9 cellular contexts compared by ENCODE assay signal in genomic region chr22:37300551-37301017, GRCh38. TPM values are rescaled to one million over a fixed set of nuclear protein-coding genes. Genes with fewer than 3 reads are reported as not detected.
DNase-seq lines count a peak whose midpoint lies in the region; ATAC-seq, FAIRE-seq and TF ChIP-seq lines count a peak whose summit lies in the region.
"Had no signal": no experiment of that assay in that cellular context is flagged by ENCODE, and none has a peak within 500 bp of the region (broad histone marks: within the 10 kb centered on the region; RNA-seq: fewer than 3 reads in every experiment).

No MANE protein-coding gene starts in this region.

- WGBS in IMR-90 (ENCODE audit: extremely low coverage in 2 of 2, insufficient read length in 1 of 2), 2 experiments, result no CpG with 5 or more reads among the region's 19 CpGs
- WGBS in GM12878 (ENCODE audit: insufficient coverage, insufficient replicate concordance, low lambda C conversion rate, missing lambda C conversion rate), result 56% methylated on average over 19 of the region's 19 CpGs

- dilution Hi-C loops in IMR-90 (cut with HindIII; ENCODE audit: low sequenced_read_pairs, unreplicated experiment), result no loop called here

- DNase-seq in IMR-90 (no peak), T-helper 9 cell (peak; percentile 40), GM12878 (ENCODE audit: low read depth, low spot score) (no peak), NCI-H2107 treated with DMSO at 0.1 percent for 48 hours (lab: John Stamatoyannopoulos, UW; ENCODE audit: unreplicated experiment) (no peak), islet precursor cell (no peak), PC-9 (no peak)
- DNase-seq in stimulated activated effector memory CD8-positive, alpha-beta T cell treated with anti-CD3 and anti-CD28 coated beads, Interleukin-12 subunit alpha, Interleukin-12 subunit beta, amount 100 ng/mL, for 72 hours (ENCODE audit: low spot score in 2 of 2), result peak in 1 of 2 donors; percentile 63

- no peak for FAIRE-seq in GM12878 (lab: Jason Lieb, UNC)
- FAIRE-seq: TTC549 had no signal

- H3F3A ChIP-seq in PC-9 (ENCODE audit: insufficient read depth, low read depth), result peaks cover 7% of the 10 kb centered on the region; the same call in 1 of the 2 replicates

- H4K5ac ChIP-seq in IMR-90 (ENCODE audit: low read depth, low read length), result no peak overlapping the region

- H3K9ac ChIP-seq in IMR-90 (ENCODE audit: low read depth, low read length) (no peak overlapping the region), GM12878 (ENCODE audit: control insufficient read depth, insufficient read depth, low read length) (0 out of 2 replicates have a peak overlapping the region, but pooled peaks have one; percentile 5)

- SMC1A ChIA-PET in GM12878 (lab: Charles Lee; ENCODE audit: uncharacterized antibody, unreplicated experiment), result no interaction called here

- no peak for TF ChIP-seq POLR2A in IMR-90 (IDR thresholded peaks at IDR 0.05; ENCODE audit: low read depth, low read length)
- 0 out of 2 replicates have a peak, but pooled peaks have one; percentile 27 for TF ChIP-seq POLR2A in GM12878 (IDR thresholded peaks at IDR 0.05; ENCODE audit: low read depth, low read length)

- H3K18ac ChIP-seq in IMR-90 (ENCODE audit: low read depth, low read length), result no peak overlapping the region

- RAD21 ChIA-PET in GM12878 (lab: Charles Lee; ENCODE audit: unreplicated experiment), result interaction anchor here (1.7 kb wide), 1 partner anchor 18 kb away, joined by 3 read pairs; the partner anchor contains the start of gene CYTH4

- H3K4me1 ChIP-seq in IMR-90 (ENCODE audit: control insufficient read depth, insufficient read depth, low read length), result peaks cover 22% of the 10 kb centered on the region
- peaks cover 14% of the 10 kb centered on the region for H3K4me1 ChIP-seq in GM12878 (ENCODE audit: control insufficient read depth, insufficient read depth, low read length)
- H3K4me1 ChIP-seq in PC-9 (replicated peaks; ENCODE audit: insufficient read depth), result peaks cover 20% of the 10 kb centered on the region
- H3K4me1 ChIP-seq: prostate gland had no signal

- no peak for ATAC-seq in IMR-90 (ENCODE audit: low read depth)
- no peak for ATAC-seq in GM12878
- peak; percentile 19 for ATAC-seq in stimulated activated effector memory CD8-positive, alpha-beta T cell treated with anti-CD3 and anti-CD28 coated beads, Interleukin-12 subunit alpha, Interleukin-12 subunit beta, amount 100 ng/mL, for 72 hours

- no peak overlapping the region for H3K14ac ChIP-seq in IMR-90 (replicated peaks; ENCODE audit: low read depth, low read length)

- no peak overlapping the region for H2BK20ac ChIP-seq in IMR-90 (ENCODE audit: low read depth, low read length)

- H3K4me3 ChIP-seq in IMR-90 (ENCODE audit: insufficient read depth, low read depth, low read length) (no peak overlapping the region), GM12878 (no peak overlapping the region), PC-9 (no peak overlapping the region)
- H3K4me3 ChIP-seq: prostate gland had no signal

- no peak for TF ChIP-seq EP300 in GM12878 (IDR thresholded peaks at IDR 0.05; ENCODE audit: borderline replicate concordance in 1 of 2, control insufficient read depth in 1 of 2, low read depth in 2 of 2, low read length in 2 of 2)

- TF ChIP-seq CTCF in IMR-90 (conservative IDR thresholded peaks at IDR 0.05; ENCODE audit: low read depth, low read length) (no peak), GM12878 (IDR thresholded peaks at IDR 0.05 in 2 of 3, conservative IDR thresholded peaks at IDR 0.05 in 1 of 3; ENCODE audit: control insufficient read depth in 2 of 3, extremely low read depth in 1 of 3, insufficient read depth in 1 of 3, low read depth in 3 of 3, low read length in 3 of 3) (no peak), PC-9 (conservative IDR thresholded peaks at IDR 0.05) (no peak)

- in situ Hi-C loops in IMR-90 (cut with MboI; ENCODE audit: low sequenced_read_pairs) (no loop called here), GM12878 (cut with MboI) (no loop called here)

- H4K8ac ChIP-seq in IMR-90 (ENCODE audit: low read depth in 2 of 2, low read length in 2 of 2), result no peak overlapping the region

- POLR2A ChIA-PET in IMR-90 (lab: Charles Lee; ENCODE audit: unreplicated experiment) (no interaction called here), GM12878 (lab: Charles Lee) (no interaction called here), PC-9 (lab: Charles Lee; ENCODE audit: unreplicated experiment) (no interaction called here)

- BruUV-seq in IMR-90 (replicated peaks; lab: Mats Ljungman, UMichigan), result no TSS peak
- no TSS peak for BruUV-seq in GM12878 (replicated peaks; lab: Mats Ljungman, UMichigan)
- no TSS peak for BruUV-seq in PC-9 (replicated peaks; lab: Mats Ljungman, UMichigan)

- H3K9me3 ChIP-seq in IMR-90 (ENCODE audit: control insufficient read depth, insufficient read depth, low read length) (no peaks in the 10 kb centered on the region), GM12878 (replicated peaks; ENCODE audit: control insufficient read depth, insufficient read depth, low read length) (no peaks in the 10 kb centered on the region), PC-9 (ENCODE audit: insufficient read depth, low read depth) (no peaks in the 10 kb centered on the region)
- H3K9me3 ChIP-seq: prostate gland had no signal

- no peaks in the 10 kb centered on the region for H3K79me2 ChIP-seq in GM12878 (ENCODE audit: control insufficient read depth, insufficient read depth, low read length)
- H3K79me2 ChIP-seq in PC-9 (ENCODE audit: low read depth), result no peaks in the 10 kb centered on the region

- H3K27ac Mint-ChIP-seq in stimulated activated effector memory CD8-positive, alpha-beta T cell treated with anti-CD3 and anti-CD28 coated beads, Interleukin-12 subunit alpha, Interleukin-12 subunit beta, amount 100 ng/mL, for 72 hours, result peak overlapping the region; percentile 92

- H3K9me3 Mint-ChIP-seq in stimulated activated effector memory CD8-positive, alpha-beta T cell treated with anti-CD3 and anti-CD28 coated beads, Interleukin-12 subunit alpha, Interleukin-12 subunit beta, amount 100 ng/mL, for 72 hours, result no peaks in the 10 kb centered on the region

- H3K79me1 ChIP-seq in IMR-90 (ENCODE audit: low read depth in 1 of 2, low read length in 2 of 2), result peaks cover 0 to 11% of the 10 kb centered on the region in 2 experiments; a peak in 2 of 4 replicates

- no peaks in the 10 kb centered on the region for H3K9me2 ChIP-seq in PC-9 (ENCODE audit: insufficient read depth)

- peaks cover 13% of the 10 kb centered on the region for H3K9me1 ChIP-seq in IMR-90 (ENCODE audit: insufficient read depth, low read length)

- no peaks in the 10 kb centered on the region for H3K36me3 ChIP-seq in IMR-90 (ENCODE audit: control insufficient read depth, insufficient read depth, low read length)
- peaks cover 0 to 6% of the 10 kb centered on the region in 2 experiments; a peak in 2 of 4 replicates for H3K36me3 ChIP-seq in GM12878 (ENCODE audit: control insufficient read depth in 2 of 2, insufficient read depth in 2 of 2, low read length in 1 of 2)
- no peaks in the 10 kb centered on the region for H3K36me3 ChIP-seq in PC-9 (ENCODE audit: low read depth)
- H3K36me3 ChIP-seq: prostate gland had no signal

- H2BK120ac ChIP-seq in IMR-90 (ENCODE audit: low read depth, low read length), result 0 out of 2 replicates have a peak overlapping the region, but pooled peaks have one; percentile 11

- H3K4ac ChIP-seq in IMR-90 (ENCODE audit: low read depth, low read length), result no peak overlapping the region

- H3K27me3 ChIP-seq in IMR-90 (ENCODE audit: control insufficient read depth, insufficient read depth, low read length) (no peaks in the 10 kb centered on the region), GM12878 (replicated peaks in 1 of 2; ENCODE audit: control insufficient read depth in 2 of 2, insufficient read depth in 2 of 2, low read length in 1 of 2) (no peaks in the 10 kb centered on the region), PC-9 (ENCODE audit: insufficient read depth, low read depth) (no peaks in the 10 kb centered on the region)

- H4K91ac ChIP-seq in IMR-90 (ENCODE audit: insufficient read depth, low read depth, low read length), result no peak overlapping the region

- peaks cover 96% of the 10 kb centered on the region for H3K4me1 Mint-ChIP-seq in stimulated activated effector memory CD8-positive, alpha-beta T cell treated with anti-CD3 and anti-CD28 coated beads, Interleukin-12 subunit alpha, Interleukin-12 subunit beta, amount 100 ng/mL, for 72 hours

- H3K4me2 ChIP-seq in IMR-90 (ENCODE audit: low read depth, low read length), result no peak overlapping the region
- H3K4me2 ChIP-seq in GM12878 (ENCODE audit: control insufficient read depth, insufficient read depth), result no peak overlapping the region
- no peak overlapping the region for H3K4me2 ChIP-seq in PC-9

- no peaks in the 10 kb centered on the region for H4K20me1 ChIP-seq in IMR-90 (ENCODE audit: insufficient read depth, low read length)
- no peaks in the 10 kb centered on the region for H4K20me1 ChIP-seq in GM12878 (ENCODE audit: control insufficient read depth, insufficient read depth)
- no peaks in the 10 kb centered on the region for H4K20me1 ChIP-seq in PC-9 (ENCODE audit: insufficient read depth)

- H2AFZ ChIP-seq in IMR-90 (replicated peaks; ENCODE audit: low read length, poor library complexity) (no peak overlapping the region), GM12878 (ENCODE audit: control insufficient read depth, low read depth, low read length) (0 out of 2 replicates have a peak overlapping the region, but pooled peaks have one; percentile 24), PC-9 (no peak overlapping the region)

- peaks cover 100% of the 10 kb centered on the region for H3K36me3 Mint-ChIP-seq in stimulated activated effector memory CD8-positive, alpha-beta T cell treated with anti-CD3 and anti-CD28 coated beads, Interleukin-12 subunit alpha, Interleukin-12 subunit beta, amount 100 ng/mL, for 72 hours

- peak overlapping the region; percentile 10 for H2AK9ac ChIP-seq in IMR-90 (replicated peaks; ENCODE audit: low read depth, low read length, poor library complexity)

- no peak for TF ChIP-seq RAD21 in IMR-90 (IDR thresholded peaks at IDR 0.05; ENCODE audit: low read length)
- TF ChIP-seq RAD21 in GM12878 (IDR thresholded peaks at IDR 0.05; ENCODE audit: insufficient read depth, low read depth, low read length), result no peak

- intact Hi-C loops in IMR-90 (cut with micrococcal nuclease), result no loop called here
- intact Hi-C loops in GM12878 (cut with micrococcal nuclease; ENCODE audit: unreplicated experiment), result no loop called here
- intact Hi-C loops in PC-9 (cut with micrococcal nuclease; ENCODE audit: unreplicated experiment), result no loop called here

- H3K27ac ChIP-seq in IMR-90 (ENCODE audit: insufficient read depth, low read length), result no peak overlapping the region
- H3K27ac ChIP-seq in GM12878 (ENCODE audit: control insufficient read depth, insufficient read depth), result peak overlapping the region; percentile 20
- no peak overlapping the region for H3K27ac ChIP-seq in PC-9
- H3K27ac ChIP-seq: prostate gland had no signal

- no peak overlapping the region for H3K56ac ChIP-seq in IMR-90 (ENCODE audit: extremely low read depth, insufficient read depth, low read length)

- peak overlapping the region; percentile 57 for H2AK5ac ChIP-seq in IMR-90 (ENCODE audit: low read depth, low read length)

- H2BK15ac ChIP-seq in IMR-90 (ENCODE audit: low read depth, low read length), result peak overlapping the region; percentile 52; the same call in 1 of the 3 replicates

- peak overlapping the region; percentile 69 for H3K4me3 Mint-ChIP-seq in stimulated activated effector memory CD8-positive, alpha-beta T cell treated with anti-CD3 and anti-CD28 coated beads, Interleukin-12 subunit alpha, Interleukin-12 subunit beta, amount 100 ng/mL, for 72 hours

- CTCF ChIA-PET in IMR-90 (lab: Yijun Ruan, JAX), result interaction anchor here (1.0 kb wide), 1 partner anchor 13 kb away, joined by 3 read pairs; no protein-coding TSS in a partner anchor
- CTCF ChIA-PET in GM12878 (lab: Yijun Ruan, JAX), result interaction anchor here (1.0 to 1.3 kb wide), 2 partner anchors 9 to 17 kb away, joined by 3 to 5 read pairs; no protein-coding TSS in a partner anchor
- CTCF ChIA-PET in PC-9 (lab: Charles Lee), result no interaction called here

- H2BK5ac ChIP-seq in IMR-90 (ENCODE audit: low read depth, low read length, poor library complexity, severe bottlenecking), result no peak overlapping the region

- no peak overlapping the region for H3K23ac ChIP-seq in IMR-90 (ENCODE audit: low read depth, low read length)

RNA-seq across cellular contexts. Expression of gene CYTH4, which starts 18.3 kb away (rescaled TPM):
- 0.28 and 0.36 TPM in 2 replicates for total RNA-seq in IMR-90 (2012; rRNA removed)
- 0.55 and 0.85 TPM in 2 replicates for polyA plus RNA-seq in IMR-90 (2012; rRNA removed)
- polyA plus RNA-seq in IMR-90 (2012; cell fraction: cytosol; rRNA removed), result 0.38 TPM in 2 replicates
- polyA plus RNA-seq in IMR-90 (2012; cell fraction: nucleus; rRNA removed; ENCODE audit: low replicate concordance), result 0.68 and 0.84 TPM in 2 replicates
- 94.2 and 114 TPM in 2 replicates for total RNA-seq in GM12878 (2013; cell fraction: nucleolus; rRNA removed)
- total RNA-seq in GM12878 (2014; rRNA removed), result 23.2 TPM in 2 replicates
- total RNA-seq in GM12878 (2014; rRNA removed; fragmentation: Illumina TruSeq; extraction: Trizol), result 17.2 and 18.3 TPM in 2 replicates
- total RNA-seq in GM12878 (2021), result 25.8 and 26.0 TPM in 2 replicates
- 7.0 TPM for polyA plus RNA-seq in GM12878 (2011; ENCODE audit: low read depth)
- polyA plus RNA-seq in GM12878 (2011; rRNA removed), result 19.4 and 24.1 TPM in 2 replicates
- polyA plus RNA-seq in GM12878 (2011; cell fraction: cytosol; rRNA removed), result 22.7 and 30.1 TPM in 2 replicates
- 148 and 167 TPM in 2 replicates for polyA plus RNA-seq in GM12878 (2011; cell fraction: nucleus; rRNA removed)
- 15.7 and 21.2 TPM in 2 replicates for polyA plus RNA-seq in GM12878 (2012)
- polyA plus RNA-seq in GM12878 (2014; fragmentation: Illumina TruSeq; extraction: Trizol), result 9.1 and 16.6 TPM in 2 replicates
- 1 to 10 TPM; 1.5 to 1.8 TPM for polyA plus RNA-seq in GM12878 (2014; fragmentation: Nextera tagmentation; extraction: Ambion mirVana)
- polyA plus RNA-seq in GM12878 (2014; rRNA removed), result 23.6 and 27.3 TPM in 2 replicates
- polyA plus RNA-seq in GM12878 (2016; fragmentation: Nextera tagmentation; extraction: Ambion mirVana), result 10 to 100 TPM; 12.4 TPM
- 14.9 and 23.6 TPM in 2 replicates for polyA minus RNA-seq in GM12878 (2011; rRNA and poly(A)+ RNA removed)
- 5.5 and 6.7 TPM in 2 replicates for polyA minus RNA-seq in GM12878 (2011; cell fraction: cytosol; rRNA and poly(A)+ RNA removed)
- polyA minus RNA-seq in GM12878 (2011; cell fraction: nucleus; rRNA and poly(A)+ RNA removed), result 23.1 and 31.4 TPM in 2 replicates
- not detected in 2 replicates for total RNA-seq in PC-9 (2021)

RNA-seq across cellular contexts. Expression of gene RAC2, which starts 56.5 kb away (rescaled TPM):
- total RNA-seq in IMR-90 (2012; rRNA removed) (10.0 and 11.1 TPM in 2 replicates), GM12878 (2014; rRNA removed) (251 and 282 TPM in 2 replicates), GM12878 (2014; rRNA removed; fragmentation: Illumina TruSeq; extraction: Trizol) (135 and 149 TPM in 2 replicates), GM12878 (2021) (382 and 386 TPM in 2 replicates), PC-9 (2021) (79.9 and 90.5 TPM in 2 replicates)
- polyA plus RNA-seq in IMR-90 (2012; rRNA removed) (72.3 and 77.1 TPM in 2 replicates), GM12878 (2011; rRNA removed) (84.4 and 296 TPM in 2 replicates), GM12878 (2014; fragmentation: Illumina TruSeq; extraction: Trizol) (166 and 339 TPM in 2 replicates), GM12878 (2014; fragmentation: Nextera tagmentation; extraction: Ambion mirVana) (100 to 1,000 TPM; 102 to 108 TPM), GM12878 (2014; rRNA removed) (313 and 369 TPM in 2 replicates), GM12878 (2016; fragmentation: Nextera tagmentation; extraction: Ambion mirVana) (100 to 1,000 TPM; 320 to 330 TPM)
- 56.9 and 106 TPM in 2 replicates for polyA plus RNA-seq in IMR-90 (2012; cell fraction: cytosol; rRNA removed)
- polyA plus RNA-seq in IMR-90 (2012; cell fraction: nucleus; rRNA removed; ENCODE audit: low replicate concordance), result 33.8 and 79.6 TPM in 2 replicates
- 143 and 150 TPM in 2 replicates for total RNA-seq in GM12878 (2013; cell fraction: nucleolus; rRNA removed)
- 314 TPM for polyA plus RNA-seq in GM12878 (2011; ENCODE audit: low read depth)
- polyA plus RNA-seq in GM12878 (2011; cell fraction: cytosol; rRNA removed), result 317 and 416 TPM in 2 replicates
- polyA plus RNA-seq in GM12878 (2011; cell fraction: nucleus; rRNA removed), result 561 and 566 TPM in 2 replicates
- 512 and 607 TPM in 2 replicates for polyA plus RNA-seq in GM12878 (2012)
- polyA minus RNA-seq in GM12878 (2011; rRNA and poly(A)+ RNA removed), result 200 and 233 TPM in 2 replicates
- 155 and 158 TPM in 2 replicates for polyA minus RNA-seq in GM12878 (2011; cell fraction: cytosol; rRNA and poly(A)+ RNA removed)
- 185 and 303 TPM in 2 replicates for polyA minus RNA-seq in GM12878 (2011; cell fraction: nucleus; rRNA and poly(A)+ RNA removed)

Comparison
In these comparisons a context has a peak if more than half of its experiments do, and no peak if none do; other contexts are left out.
1. RNA of gene CYTH4, which starts 18.3 kb away (total RNA-seq): 17.2 to 114 TPM in GM12878; 0.28 to 0.36 TPM in IMR-90 and not detected in PC-9; every median in the first group is over 10 times any median in the second.